1 cellular context compared by ENCODE assay signal in the genomic region with DNA sequence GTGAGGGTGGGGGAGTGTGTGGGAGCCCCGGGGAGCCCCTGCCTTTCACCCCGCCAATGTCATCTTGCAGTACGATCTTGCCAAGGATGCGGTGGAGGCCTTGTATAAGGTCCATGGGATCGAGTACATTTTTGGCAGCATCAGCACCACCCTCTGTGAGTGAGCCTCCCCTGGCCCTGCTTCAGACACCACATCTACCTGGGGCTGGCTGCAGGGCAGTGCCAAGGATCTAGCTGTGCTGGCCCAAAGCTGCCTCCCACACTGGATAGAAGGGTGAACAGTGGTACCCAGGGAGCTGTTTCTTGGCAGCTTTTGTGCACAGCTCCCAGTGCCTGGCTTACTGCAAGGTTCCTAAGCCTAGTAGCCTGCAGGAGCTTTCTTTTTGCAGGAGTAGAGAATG.
TF ChIP-seq lines count a peak whose summit lies in the region.

No MANE protein-coding gene starts in this region.

TF ChIP-seq in WTC11, 78 proteins besides CTCF, POLR2A, EP300 and RAD21:
- TF ChIP-seq ZNF121 (CRISPR knock-in tag; IDR thresholded peaks at IDR 0.05) = peak; percentile 50; the same call in 1 of the 2 replicates
- TF ChIP-seq CDX4 (CRISPR knock-in tag; IDR thresholded peaks at IDR 0.05; ENCODE audit: borderline replicate concordance) = no peak
- TF ChIP-seq, protein P1, sequence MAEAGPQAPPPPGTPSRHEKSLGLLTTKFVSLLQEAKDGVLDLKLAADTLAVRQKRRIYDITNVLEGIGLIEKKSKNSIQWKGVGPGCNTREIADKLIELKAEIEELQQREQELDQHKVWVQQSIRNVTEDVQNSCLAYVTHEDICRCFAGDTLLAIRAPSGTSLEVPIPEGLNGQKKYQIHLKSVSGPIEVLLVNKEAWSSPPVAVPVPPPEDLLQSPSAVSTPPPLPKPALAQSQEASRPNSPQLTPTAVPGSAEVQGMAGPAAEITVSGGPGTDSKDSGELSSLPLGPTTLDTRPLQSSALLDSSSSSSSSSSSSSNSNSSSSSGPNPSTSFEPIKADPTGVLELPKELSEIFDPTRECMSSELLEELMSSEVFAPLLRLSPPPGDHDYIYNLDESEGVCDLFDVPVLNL (CRISPR knock-in tag; IDR thresholded peaks at IDR 0.05; ENCODE audit: borderline replicate concordance, low read depth) = no peak
- TF ChIP-seq GRHL2 (CRISPR knock-in tag; IDR thresholded peaks at IDR 0.05; ENCODE audit: insufficient replicate concordance, severe bottlenecking) = no peak
- no peak for TF ChIP-seq NR2C2 (CRISPR knock-in tag; IDR thresholded peaks at IDR 0.05)
